Comparison of ENCODE assay signal across 15 cellular contexts in the genomic region with DNA sequence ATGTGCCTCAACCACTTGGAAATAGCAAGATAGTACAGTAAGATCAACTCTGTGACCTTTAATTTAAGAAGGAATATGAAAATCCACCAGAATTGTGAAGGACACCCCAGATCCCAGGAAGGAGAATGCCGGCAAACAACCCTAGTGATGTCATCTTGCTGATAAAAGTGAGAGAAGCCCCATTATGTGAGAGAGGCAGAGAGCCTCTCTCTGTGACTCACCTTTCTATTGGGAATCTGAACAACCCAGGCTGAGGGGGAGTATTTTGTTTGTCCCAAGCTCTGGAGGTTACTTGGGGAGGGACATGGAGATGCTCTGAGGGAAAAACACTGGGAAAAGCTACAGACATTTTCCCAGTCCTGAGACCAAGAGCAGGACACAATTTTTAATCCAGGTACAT.
A peak's percentile ranks its signal among the peaks of the same experiment; 100 is the strongest.
DNase-seq lines count a peak whose midpoint lies in the region; ATAC-seq and TF ChIP-seq lines count a peak whose summit lies in the region.
"Had no signal": no experiment of that assay in that cellular context is flagged by ENCODE, and none has a peak within 500 bp of the region (broad histone marks: within the 10 kb centered on the region; RNA-seq: fewer than 3 reads in every experiment).

No MANE protein-coding gene starts in this region.

- H3K27me3 ChIP-seq in breast epithelium (no peaks in the 10 kb centered on the region), RWPE2 (ENCODE audit: insufficient read depth, poor library complexity, severe bottlenecking) (no peaks in the 10 kb centered on the region), transverse colon (no peaks in the 10 kb centered on the region), ascending aorta (no peaks in the 10 kb centered on the region)

- DNase-seq in MCF 10A (ENCODE audit: unreplicated experiment) = no peak
- DNase-seq in breast epithelium (ENCODE audit: low spot score in 2 of 2) = no peak
- DNase-seq in RWPE2 (ENCODE audit: low spot score) = no peak
- DNase-seq in epithelial cell of prostate (ENCODE audit: low read depth, low spot score) = no peak
- no peak for DNase-seq in activated T-cell treated with anti-CD3 and anti-CD28 coated beads, Interleukin-2, amount 50 U/mL, for 24 hours
- DNase-seq in transverse colon = no peak
- no peak for DNase-seq in ascending aorta (ENCODE audit: low spot score in 2 of 2)
- DNase-seq: AML-193; Caco-2; CD4-positive, alpha-beta T cell; H9 had no signal

- no peak overlapping the region for H3K4me3 ChIP-seq in breast epithelium
- H3K4me3 ChIP-seq in RWPE2 (ENCODE audit: severe bottlenecking) = no peak overlapping the region
- H3K4me3 ChIP-seq in transverse colon = no peak overlapping the region
- H3K4me3 ChIP-seq in ascending aorta = no peak overlapping the region
- H3K4me3 ChIP-seq: A549 had no signal

- intact Hi-C loops in MCF 10A (cut with micrococcal nuclease) = no loop called here
- intact Hi-C loops in breast epithelium (cut with DNase I; ENCODE audit: low total_unique reads) = no loop called here
- intact Hi-C loops in transverse colon (cut with DNase I; ENCODE audit: low total_unique reads) = no loop called here
- intact Hi-C loops in ascending aorta (cut with DNase I) = no loop called here

- H3K4me1 ChIP-seq in breast epithelium (no peaks in the 10 kb centered on the region), RWPE2 (ENCODE audit: insufficient read depth, poor library complexity, severe bottlenecking) (peaks cover 8% of the 10 kb centered on the region), transverse colon (no peaks in the 10 kb centered on the region), ascending aorta (no peaks in the 10 kb centered on the region)
- H3K4me1 ChIP-seq: A549, Caco-2 had no signal

- H3K9me3 ChIP-seq in breast epithelium (peaks cover 13 to 17% of the 10 kb centered on the region in 2 donors), RWPE2 (ENCODE audit: severe bottlenecking) (peaks cover 17% of the 10 kb centered on the region), transverse colon (peaks cover 0 to 4% of the 10 kb centered on the region in 2 donors), ascending aorta (peaks cover 0 to 20% of the 10 kb centered on the region in 2 donors)

- TF ChIP-seq EP300 in transverse colon (IDR thresholded peaks at IDR 0.05; ENCODE audit: low read depth) = no peak

- POLR2A ChIA-PET in MCF 10A (lab: Yijun Ruan, JAX) = no interaction called here

- H3K9me3 Mint-ChIP-seq in MCF 10A (ENCODE audit: unreplicated experiment) = peaks cover 14% of the 10 kb centered on the region
- H3K9me3 Mint-ChIP-seq in activated T-cell treated with anti-CD3 and anti-CD28 coated beads, Interleukin-2, amount 50 U/mL, for 24 hours = peaks cover 23% of the 10 kb centered on the region

- H3K27me3 Mint-ChIP-seq in MCF 10A (ENCODE audit: insufficient read depth, unreplicated experiment) = no peaks in the 10 kb centered on the region
- no peaks in the 10 kb centered on the region for H3K27me3 Mint-ChIP-seq in activated T-cell treated with anti-CD3 and anti-CD28 coated beads, Interleukin-2, amount 50 U/mL, for 24 hours
- H3K27me3 Mint-ChIP-seq: CD4-positive, alpha-beta T cell had no signal

- H3K27ac Mint-ChIP-seq in MCF 10A (ENCODE audit: low read depth, unreplicated experiment) = peak overlapping the region; percentile 87
- H3K27ac Mint-ChIP-seq in activated T-cell treated with anti-CD3 and anti-CD28 coated beads, Interleukin-2, amount 50 U/mL, for 24 hours = no peak overlapping the region
- H3K27ac Mint-ChIP-seq: CD4-positive, alpha-beta T cell; H9; IgD-negative memory B cell had no signal

- 94 to 100% methylated on average over 1 of the region's 1 CpG for WGBS in transverse colon (ENCODE audit: low coverage in 1 of 2), 2 donors

- H3K4me3 Mint-ChIP-seq in MCF 10A (ENCODE audit: unreplicated experiment) = no peak overlapping the region
- H3K4me3 Mint-ChIP-seq in activated T-cell treated with anti-CD3 and anti-CD28 coated beads, Interleukin-2, amount 50 U/mL, for 24 hours = no peak overlapping the region
- H3K4me3 Mint-ChIP-seq: CD4-positive, alpha-beta T cell; H9; IgD-negative memory B cell had no signal

- no peak for ATAC-seq in RWPE2 (ENCODE audit: low read depth)
- ATAC-seq: A549 had no signal

- H3K27ac ChIP-seq in breast epithelium = no peak overlapping the region
- H3K27ac ChIP-seq in RWPE2 (ENCODE audit: poor library complexity, severe bottlenecking) = peak overlapping the region; percentile 79
- peak overlapping the region; percentile 86 for H3K27ac ChIP-seq in epithelial cell of prostate
- H3K27ac ChIP-seq in transverse colon = no peak overlapping the region
- H3K27ac ChIP-seq in ascending aorta = no peak overlapping the region
- H3K27ac ChIP-seq: 22Rv1, A549, C4-2B had no signal

- in situ Hi-C loops in transverse colon (cut with MboI; ENCODE audit: low pct_ligation_motif_present in 1 of 4, low pct_unique_long_range_greater_than_20kb in 1 of 4, low sequenced_read_pairs in 3 of 4) = no loop called here

- H3K4me1 Mint-ChIP-seq in MCF 10A (ENCODE audit: insufficient read depth, unreplicated experiment) = peaks cover 17% of the 10 kb centered on the region
- no peaks in the 10 kb centered on the region for H3K4me1 Mint-ChIP-seq in activated T-cell treated with anti-CD3 and anti-CD28 coated beads, Interleukin-2, amount 50 U/mL, for 24 hours (ENCODE audit: low read depth)
- H3K4me1 Mint-ChIP-seq: H9, IgD-negative memory B cell had no signal

- no peaks in the 10 kb centered on the region for H3K36me3 Mint-ChIP-seq in MCF 10A (ENCODE audit: insufficient read depth, unreplicated experiment)
- H3K36me3 Mint-ChIP-seq in activated T-cell treated with anti-CD3 and anti-CD28 coated beads, Interleukin-2, amount 50 U/mL, for 24 hours (ENCODE audit: low read depth) = no peaks in the 10 kb centered on the region
- H3K36me3 Mint-ChIP-seq: IgD-negative memory B cell had no signal

- CTCF ChIA-PET in MCF 10A (lab: Yijun Ruan, JAX) = interaction anchor here (0.6 to 1.3 kb wide), 2 partner anchors 102 to 272 kb away, joined by 4 to 5 read pairs; no protein-coding TSS in a partner anchor

- TF ChIP-seq POLR2A in breast epithelium (IDR thresholded peaks at IDR 0.05) (no peak), transverse colon (IDR thresholded peaks at IDR 0.05) (no peak)

- H3K36me3 ChIP-seq in breast epithelium (no peaks in the 10 kb centered on the region), RWPE2 (ENCODE audit: low read depth) (no peaks in the 10 kb centered on the region), transverse colon (no peaks in the 10 kb centered on the region), ascending aorta (no peaks in the 10 kb centered on the region)

- TF ChIP-seq CTCF in MCF 10A (IDR thresholded peaks at IDR 0.05; ENCODE audit: unreplicated experiment) = no peak
- TF ChIP-seq CTCF in breast epithelium (IDR thresholded peaks at IDR 0.05) = no peak
- no peak for TF ChIP-seq CTCF in RWPE2 (IDR thresholded peaks at IDR 0.05; ENCODE audit: poor library complexity, severe bottlenecking)
- TF ChIP-seq CTCF in transverse colon (IDR thresholded peaks at IDR 0.05) = no peak
- TF ChIP-seq CTCF in ascending aorta (IDR thresholded peaks at IDR 0.05) = no peak

- BruUV-seq in MCF 10A (replicated peaks; lab: Mats Ljungman, UMichigan) = no TSS peak

Comparison
In these comparisons a context has a peak if more than half of its experiments do, and no peak if none do; other contexts are left out.
1. H3K27ac ChIP-seq: peak in RWPE2 (single experiment) and epithelial cell of prostate (single experiment); none in breast epithelium (0 of 2), transverse colon (0 of 4) and ascending aorta (0 of 2).